In genomic region chr16:16163571-16163970, GRCh38 we compare ENCODE assay signal across 19 cellular contexts. TPM values are rescaled to one million over a fixed set of nuclear protein-coding genes. Genes with fewer than 3 reads are reported as not detected.
DNase-seq lines count a peak whose midpoint lies in the region; ATAC-seq and TF ChIP-seq lines count a peak whose summit lies in the region.
"Had no signal": no experiment of that assay in that cellular context is flagged by ENCODE, and none has a peak within 500 bp of the region (broad histone marks: within the 10 kb centered on the region; RNA-seq: fewer than 3 reads in every experiment).

No MANE protein-coding gene starts in this region.

- no peaks in the 10 kb centered on the region for H3K4me1 Mint-ChIP-seq in glutamatergic neuron (ENCODE audit: low read depth, unreplicated experiment)
- H3K4me1 Mint-ChIP-seq: CD4-positive, CD25-positive, alpha-beta regulatory T cell; IgD-negative memory B cell had no signal

- peaks cover 37% of the 10 kb centered on the region for H3K4me1 ChIP-seq in BLaER1
- H3K4me1 ChIP-seq in stomach = no peaks in the 10 kb centered on the region
- H3K4me1 ChIP-seq: A549, Caco-2 had no signal

- peaks cover 5% of the 10 kb centered on the region for H3K27me3 Mint-ChIP-seq in glutamatergic neuron (ENCODE audit: unreplicated experiment)

- H3K36me3 ChIP-seq in BLaER1 (no peaks in the 10 kb centered on the region), stomach (peaks cover 0 to 74% (median 50%) of the 10 kb centered on the region in 4 donors)

- H3K4me3 ChIP-seq in BLaER1 = no peak overlapping the region
- H3K4me3 ChIP-seq in stomach = no peak overlapping the region
- H3K4me3 ChIP-seq: A549 had no signal

- TF ChIP-seq CTCF in stomach (IDR thresholded peaks at IDR 0.05) (no peak), glutamatergic neuron (IDR thresholded peaks at IDR 0.05; ENCODE audit: partially characterized antibody, unreplicated experiment) (no peak)

- peak overlapping the region; percentile 56 for H3K4me2 ChIP-seq in BLaER1
- H3K4me2 ChIP-seq: A549 had no signal

- peaks cover 9% of the 10 kb centered on the region for H3K9me3 Mint-ChIP-seq in glutamatergic neuron (ENCODE audit: unreplicated experiment)

- H3K27ac ChIP-seq in BLaER1 (peak overlapping the region; percentile 77), caudate nucleus (ENCODE audit: low read depth, low read length) (no peak overlapping the region), stomach (no peak overlapping the region)
- H3K27ac ChIP-seq: A549 had no signal

- H3K27me3 ChIP-seq in BLaER1 (no peaks in the 10 kb centered on the region), stomach (no peaks in the 10 kb centered on the region)

- H3K4me3 Mint-ChIP-seq in glutamatergic neuron (ENCODE audit: unreplicated experiment) = no peak overlapping the region
- H3K4me3 Mint-ChIP-seq: CD4-positive, CD25-positive, alpha-beta regulatory T cell; IgD-negative memory B cell had no signal

- intact Hi-C loops in stomach (cut with DNase I; ENCODE audit: low total_unique reads) = no loop called here

- WGBS in stomach, 5 donors = 87 to 96% (median 90%) methylated on average over 4 to 5 of the region's 5 CpGs

- H3K9me3 ChIP-seq in BLaER1 = peaks cover 49% of the 10 kb centered on the region
- H3K9me3 ChIP-seq in stomach = peaks cover 4 to 13% (median 10%) of the 10 kb centered on the region in 4 donors
- H3K9me3 ChIP-seq: A549, Caco-2 had no signal

- no peak for TF ChIP-seq POLR2A in stomach (IDR thresholded peaks at IDR 0.05)

- H3K36me3 Mint-ChIP-seq in glutamatergic neuron (ENCODE audit: unreplicated experiment) = peaks cover 6% of the 10 kb centered on the region
- H3K36me3 Mint-ChIP-seq: IgD-negative memory B cell had no signal

- H4K20me1 ChIP-seq in BLaER1 = no peaks in the 10 kb centered on the region

- peak; percentile 72 for DNase-seq in NAMALWA (ENCODE audit: low spot score)
- peak in 34 of 61 donors; percentile 1 to 57 (median 22) for DNase-seq in caudate nucleus (lab: John Stamatoyannopoulos, UW)
- peak; percentile 51 for DNase-seq in midbrain (lab: John Stamatoyannopoulos, UW)
- DNase-seq in stomach = no peak
- no peak for DNase-seq in glutamatergic neuron
- DNase-seq: Caco-2; CD4-positive, CD25-positive, alpha-beta regulatory T cell; DMS153; NCI-H1417 treated with DMSO at 0.1 percent for 48 hours; NCI-H2029 treated with DMSO at 0.1 percent for 48 hours; NCI-H2171 treated with DMSO at 0.1 percent for 48 hours; NCI-H524; SIG-M5 had no signal

- no peak overlapping the region for H3K27ac Mint-ChIP-seq in glutamatergic neuron (ENCODE audit: unreplicated experiment)
- H3K27ac Mint-ChIP-seq: CD4-positive, CD25-positive, alpha-beta regulatory T cell had no signal

- H3K9ac ChIP-seq in BLaER1 = peak overlapping the region; percentile 16; the same call in 1 of the 2 replicates

- TF ChIP-seq EP300 in stomach (IDR thresholded peaks at IDR 0.05) = no peak

- ATAC-seq in HG02885 (IDR thresholded peaks at IDR 0.05; ENCODE audit: poor library complexity, unreplicated experiment) (no peak), GM19023 (IDR thresholded peaks at IDR 0.05; ENCODE audit: unreplicated experiment) (no peak)
- ATAC-seq: A549 had no signal

RNA-seq across cellular contexts. Expression of gene ABCC6, which starts 59.7 kb away (rescaled TPM):
- 10 to 100 TPM in 4 of 5 donors, 1 to 10 TPM in 1; 5.7 to 95.6 (median 14.9) TPM for total RNA-seq in stomach
- 1 to 10 TPM; 4.1 to 8.2 (median 4.4) TPM for polyA plus RNA-seq in stomach
- 2.7 TPM for total RNA-seq in glutamatergic neuron (ENCODE audit: unreplicated experiment)
- total RNA-seq: CD4-positive, CD25-positive, alpha-beta regulatory T cell; HT1080 had no signal
- polyA plus RNA-seq: IgD-negative memory B cell had no signal

Comparison
In these comparisons a context has a peak if more than half of its experiments do, and no peak if none do; other contexts are left out.
1. DNase-seq: peak in NAMALWA (single experiment), caudate nucleus (34 of 61) and midbrain (single experiment); none in stomach (single experiment) and glutamatergic neuron (single experiment).